24 cellular contexts compared by ENCODE assay signal in the genomic region with DNA sequence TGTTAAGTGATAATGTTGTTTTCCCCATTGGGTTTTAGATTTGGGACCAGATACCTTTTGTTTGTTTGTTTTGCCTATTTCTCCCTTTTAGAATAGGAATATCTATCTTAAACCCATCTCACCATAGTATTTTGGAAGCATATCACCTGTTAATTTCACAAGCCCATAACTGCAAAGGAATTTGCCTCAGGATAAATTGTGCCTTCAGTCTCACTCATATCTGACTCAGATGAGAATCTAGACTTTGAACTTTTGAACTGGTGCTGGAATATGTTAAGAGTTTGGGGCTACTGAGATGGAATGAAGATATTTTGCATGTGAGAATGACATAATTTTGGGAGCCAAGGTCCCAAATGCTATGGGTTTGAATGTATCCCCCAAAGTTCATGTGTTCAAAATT.
A peak's percentile ranks its signal among the peaks of the same experiment; 100 is the strongest.
DNase-seq lines count a peak whose midpoint lies in the region; ATAC-seq and TF ChIP-seq lines count a peak whose summit lies in the region.
"Had no signal": no experiment of that assay in that cellular context is flagged by ENCODE, and none has a peak within 500 bp of the region (broad histone marks: within the 10 kb centered on the region; RNA-seq: fewer than 3 reads in every experiment).

No MANE protein-coding gene starts in this region.

- H3K27ac ChIP-seq in RWPE1: no peak overlapping the region
- H3K27ac ChIP-seq in epithelial cell of prostate: no peak overlapping the region
- no peak overlapping the region for H3K27ac ChIP-seq in vagina
- H3K27ac ChIP-seq: C4-2B, Peyer's patch, SJSA1 had no signal

- no peaks in the 10 kb centered on the region for H3K9me3 ChIP-seq in vagina
- H3K9me3 ChIP-seq: MG63, Peyer's patch, SJSA1 had no signal

- no peaks in the 10 kb centered on the region for H3K27me3 ChIP-seq in vagina
- H3K27me3 ChIP-seq: MG63, Peyer's patch, SJSA1 had no signal

- CTCF ChIA-PET in RWPE1 (lab: Yijun Ruan, JAX): no interaction called here

- no peaks in the 10 kb centered on the region for H3K4me1 ChIP-seq in vagina
- H3K4me1 ChIP-seq: Peyer's patch, SJSA1 had no signal

- TF ChIP-seq POLR2A in vagina (IDR thresholded peaks at IDR 0.05): no peak

- DNase-seq in M059J (ENCODE audit: low read depth): peak; percentile 26
- DNase-seq in RWPE1 (ENCODE audit: low spot score): peak; percentile 21
- DNase-seq in epithelial cell of prostate (ENCODE audit: low read depth, low spot score): peak; percentile 50
- no peak for DNase-seq in foreskin fibroblast
- DNase-seq in NCI-H748 treated with DMSO at 0.1 percent for 48 hours (lab: John Stamatoyannopoulos, UW): no peak
- no peak for DNase-seq in vagina (ENCODE audit: extremely low spot score in 2 of 2)
- DNase-seq: Calu3; CD8-positive, alpha-beta memory T cell; DMS79 treated with DMSO at 0.1 percent for 48 hours; Kasumi-1; MG63; NCI-H1105 treated with DMSO at 0.1 percent for 48 hours; NCI-H146; NCI-H1930; NCI-H2107; NCI-H446 treated with DMSO at 0.1 percent for 48 hours; NCI-H526; T-helper 1 cell had no signal

- ATAC-seq in GM21381 (IDR thresholded peaks at IDR 0.05; ENCODE audit: unreplicated experiment): no peak
- ATAC-seq: K562, Right ventricle myocardium inferior had no signal

- intact Hi-C loops in vagina (cut with DNase I): no loop called here

- POLR2A ChIA-PET in RWPE1 (lab: Yijun Ruan, JAX; ENCODE audit: low non-redundant PET): no interaction called here

- H3K4me3 ChIP-seq in foreskin fibroblast (ENCODE audit: low read depth in 1 of 2, low read length in 2 of 2) (no peak overlapping the region), vagina (no peak overlapping the region)
- H3K4me3 ChIP-seq: K562, MG63, Peyer's patch, SJSA1 had no signal

- H3K36me3 ChIP-seq in vagina: no peaks in the 10 kb centered on the region
- H3K36me3 ChIP-seq: MG63, Peyer's patch, SJSA1 had no signal

- TF ChIP-seq CTCF in RWPE1 (conservative IDR thresholded peaks at IDR 0.05; ENCODE audit: low read depth): no peak
- TF ChIP-seq CTCF in foreskin fibroblast (IDR thresholded peaks at IDR 0.05; ENCODE audit: low read depth, low read length): no peak
- TF ChIP-seq CTCF in vagina (IDR thresholded peaks at IDR 0.05): no peak

Comparison
In these comparisons a context has a peak if more than half of its experiments do, and no peak if none do; other contexts are left out.
1. DNase-seq: peak in M059J (single experiment), RWPE1 (single experiment) and epithelial cell of prostate (single experiment); none in foreskin fibroblast (0 of 2), NCI-H748 treated with DMSO at 0.1 percent for 48 hours (single experiment) and vagina (0 of 2).